Comparison of ENCODE assay signal across 10 cellular contexts in genomic region chr15:68531794-68532193, GRCh38. TPM values are rescaled to one million over a fixed set of nuclear protein-coding genes. Genes with fewer than 3 reads are reported as not detected.
"Had no signal": no experiment of that assay in that cellular context is flagged by ENCODE, and none has a peak within 500 bp of the region (broad histone marks: within the 10 kb centered on the region; RNA-seq: fewer than 3 reads in every experiment).

No MANE protein-coding gene starts in this region.

- H3K4me1 ChIP-seq: HAP-1 had no signal

- DNase-seq: GM23248, GOT3, H7, IMR-90, KG1 had no signal

- H3K27ac ChIP-seq: GM23248 had no signal

- FAIRE-seq: HTR-8/SVneo, K562 had no signal

- H3K36me3 ChIP-seq: HAP-1 had no signal

- ATAC-seq: HCT116, K562 had no signal

- H3K4me3 ChIP-seq: GM23248, HAP-1, K562 had no signal

RNA-seq across cellular contexts. Expression of gene CORO2B, which starts 47.0 kb away (rescaled TPM):
- total RNA-seq: HT-29, K562 had no signal
- polyA plus RNA-seq: K562 had no signal
